Comparison of ENCODE assay signal across 23 cellular contexts in the genomic region with DNA sequence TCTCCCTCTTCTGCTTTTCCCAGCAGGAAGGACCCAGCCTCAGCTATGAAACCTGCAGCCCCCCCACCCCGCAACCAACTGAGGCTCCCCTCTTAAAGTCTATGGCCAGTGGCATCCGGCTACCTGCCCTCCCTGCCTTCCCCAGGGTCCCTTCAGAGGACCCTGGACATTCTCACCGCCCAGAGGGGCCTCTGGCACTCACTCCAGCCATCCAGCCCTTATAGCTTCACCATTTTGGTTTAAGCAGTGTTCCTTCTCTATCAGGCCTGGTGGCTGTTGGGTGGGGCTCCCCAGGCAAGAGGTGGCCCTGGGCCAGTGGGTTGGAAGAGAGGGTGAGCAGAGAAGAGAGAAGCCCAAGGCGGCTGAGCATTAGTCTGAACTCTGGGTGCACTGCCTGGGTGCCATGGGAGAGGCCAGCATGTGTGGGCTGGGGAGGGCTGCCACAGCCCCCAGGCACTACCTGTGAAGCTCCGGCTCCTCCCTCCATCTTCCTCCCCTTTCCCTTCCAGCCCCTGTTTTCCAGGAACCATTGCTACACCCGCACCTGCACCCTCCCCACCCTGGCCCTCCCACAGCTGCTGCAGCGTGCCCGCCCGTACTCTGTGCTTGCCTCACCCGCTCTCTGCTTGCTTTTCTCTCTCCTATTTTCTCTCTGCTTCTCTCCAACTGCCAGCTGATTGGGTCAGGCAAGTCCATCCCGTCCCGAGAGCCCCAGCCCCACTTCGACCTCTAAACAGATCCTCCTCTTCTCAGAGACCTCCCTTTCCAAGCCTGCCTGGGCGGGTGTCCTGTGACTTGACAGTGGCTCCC.
DNase-seq lines count a peak whose midpoint lies in the region; ATAC-seq, FAIRE-seq and TF ChIP-seq lines count a peak whose summit lies in the region.
"Had no signal": no experiment of that assay in that cellular context is flagged by ENCODE, and none has a peak within 500 bp of the region (broad histone marks: within the 10 kb centered on the region; RNA-seq: fewer than 3 reads in every experiment).

No MANE protein-coding gene starts in this region.

- no peak overlapping the region for H3K27ac Mint-ChIP-seq in endothelial cell (ENCODE audit: unreplicated experiment)
- H3K27ac Mint-ChIP-seq: stimulated activated effector memory CD8-positive, alpha-beta T cell treated with anti-CD3 and anti-CD28 coated beads, Interleukin-12 subunit alpha, Interleukin-12 subunit beta, amount 100 ng/mL, for 72 hours had no signal

- no peaks in the 10 kb centered on the region for H3K79me2 ChIP-seq in HepG2 (ENCODE audit: insufficient read depth, low read length)

- in situ Hi-C loops in HepG2 (cut with HindIII; ENCODE audit: extremely low pct_ligation_motif_present, low pct_unique_long_range_greater_than_20kb) = no loop called here

- no peak for FAIRE-seq in HepG2 (lab: Jason Lieb, UNC)
- FAIRE-seq: keratinocyte had no signal

- no peaks in the 10 kb centered on the region for H3K36me3 Mint-ChIP-seq in endothelial cell (ENCODE audit: low read depth, unreplicated experiment)
- H3K36me3 Mint-ChIP-seq: CD14-positive monocyte; stimulated activated effector memory CD8-positive, alpha-beta T cell treated with anti-CD3 and anti-CD28 coated beads, Interleukin-12 subunit alpha, Interleukin-12 subunit beta, amount 100 ng/mL, for 72 hours had no signal

- H3K36me3 ChIP-seq in right lobe of liver (no peaks in the 10 kb centered on the region), HepG2 (replicated peaks in 1 of 2; ENCODE audit: control insufficient read depth in 1 of 2, insufficient read depth in 2 of 2, low read length in 2 of 2) (no peaks in the 10 kb centered on the region), mucosa of descending colon (ENCODE audit: low read depth) (no peaks in the 10 kb centered on the region)
- H3K36me3 ChIP-seq: gastroesophageal sphincter, neutrophil, uterus had no signal

- TF ChIP-seq RAD21 in HepG2 (CRISPR knock-in tag; IDR thresholded peaks at IDR 0.05) = no peak

- TF ChIP-seq POLR2A in right lobe of liver (IDR thresholded peaks at IDR 0.05) = no peak
- no peak for TF ChIP-seq POLR2A in HepG2 (IDR thresholded peaks at IDR 0.05; ENCODE audit: insufficient read depth in 1 of 2, low read depth in 2 of 2, low read length in 2 of 2)

- H3K9me3 Mint-ChIP-seq in endothelial cell (ENCODE audit: unreplicated experiment) = no peaks in the 10 kb centered on the region
- H3K9me3 Mint-ChIP-seq: CD14-positive monocyte; stimulated activated effector memory CD8-positive, alpha-beta T cell treated with anti-CD3 and anti-CD28 coated beads, Interleukin-12 subunit alpha, Interleukin-12 subunit beta, amount 100 ng/mL, for 72 hours had no signal

- POLR2A ChIA-PET in HepG2 (lab: Yijun Ruan, JAX) = no interaction called here

- 82% methylated on average over 8 of the region's 14 CpGs for WGBS in right lobe of liver (ENCODE audit: insufficient coverage, low coverage, low lambda C conversion rate, missing lambda C conversion rate)
- WGBS in HepG2 (ENCODE audit: low lambda C conversion rate) = 56% methylated on average over 12 of the region's 14 CpGs

- H3K9me3 ChIP-seq in right lobe of liver (no peaks in the 10 kb centered on the region), HepG2 (ENCODE audit: low read length) (no peaks in the 10 kb centered on the region), mucosa of descending colon (no peaks in the 10 kb centered on the region)
- H3K9me3 ChIP-seq: body of pancreas, gastroesophageal sphincter, neutrophil, uterus had no signal

- no peaks in the 10 kb centered on the region for H3K4me1 Mint-ChIP-seq in endothelial cell (ENCODE audit: unreplicated experiment)

- no peaks in the 10 kb centered on the region for H4K20me1 ChIP-seq in HepG2 (ENCODE audit: insufficient read depth, low read length)

- BruUV-seq in HepG2 (replicated peaks; lab: Mats Ljungman, UMichigan) = no TSS peak

- CTCF ChIA-PET in HepG2 (lab: Yijun Ruan, JAX; ENCODE audit: low intra/inter-chr PET ratio, low total read pairs) = interaction anchor here (1.5 kb wide), 1 partner anchor 332 kb away, joined by 5 read pairs; no protein-coding TSS in a partner anchor

- H3K4me2 ChIP-seq in HepG2 (ENCODE audit: low read depth, low read length) = no peak overlapping the region

- peaks cover 4% of the 10 kb centered on the region for H3K27me3 Mint-ChIP-seq in endothelial cell (ENCODE audit: unreplicated experiment)

- TF ChIP-seq EP300 in HepG2 (IDR thresholded peaks at IDR 0.05; ENCODE audit: low read depth in 2 of 2, low read length in 2 of 2) = no peak
- TF ChIP-seq EP300 in HepG2 (CRISPR knock-in tag; IDR thresholded peaks at IDR 0.05; ENCODE audit: borderline replicate concordance) = no peak

- no peak overlapping the region for H2AFZ ChIP-seq in HepG2 (ENCODE audit: low read length)

- TF ChIP-seq CTCF in right lobe of liver (IDR thresholded peaks at IDR 0.05) (no peak), HepG2 (CRISPR knock-in tag; IDR thresholded peaks at IDR 0.05) (no peak), coronary artery (IDR thresholded peaks at IDR 0.05) (no peak), mucosa of descending colon (IDR thresholded peaks at IDR 0.05) (no peak), endothelial cell (IDR thresholded peaks at IDR 0.05; ENCODE audit: unreplicated experiment) (no peak)

- H3K27me3 ChIP-seq in right lobe of liver = no peaks in the 10 kb centered on the region
- no peaks in the 10 kb centered on the region; a peak in 2 of 5 replicates for H3K27me3 ChIP-seq in HepG2 (ENCODE audit: control insufficient read depth in 1 of 2, insufficient read depth in 2 of 2, low read length in 2 of 2)
- H3K27me3 ChIP-seq: body of pancreas, neutrophil, uterus had no signal

- no peak overlapping the region for H3K9ac ChIP-seq in HepG2 (ENCODE audit: insufficient read depth, low read depth, low read length)

- H3K27ac ChIP-seq in right lobe of liver (no peak overlapping the region), HepG2 (ENCODE audit: extremely low read length, insufficient read depth, low read length) (no peak overlapping the region), coronary artery (no peak overlapping the region)
- H3K27ac ChIP-seq: gastroesophageal sphincter, neutrophil, RWPE1, uterus had no signal

- H3K4me1 ChIP-seq in right lobe of liver (no peaks in the 10 kb centered on the region), HepG2 (ENCODE audit: insufficient read depth, low read length) (peaks cover 7% of the 10 kb centered on the region; the same call in 1 of the 2 replicates), mucosa of descending colon (ENCODE audit: low read depth) (peaks cover 4% of the 10 kb centered on the region)
- H3K4me1 ChIP-seq: body of pancreas, uterus had no signal

- H3K4me3 Mint-ChIP-seq in endothelial cell (ENCODE audit: unreplicated experiment) = no peak overlapping the region
- H3K4me3 Mint-ChIP-seq: CD14-positive monocyte had no signal

- peak in 2 of 3 donors; percentile 40 to 43 for DNase-seq in right lobe of liver
- DNase-seq in HepG2 (ENCODE audit: low spot score) = no peak
- DNase-seq in coronary artery (ENCODE audit: low spot score) = peak; percentile 60
- DNase-seq in mucosa of descending colon = peak in 2 of 3 donors; percentile 49 to 61
- no peak for DNase-seq in hippocampal formation (lab: John Stamatoyannopoulos, UW)
- DNase-seq in endothelial cell (ENCODE audit: low spot score) = no peak
- DNase-seq: activated CD4-positive, alpha-beta T cell treated with anti-CD3 and anti-CD28 coated beads, Interleukin-2, amount 50 U/mL, for 1 hour; body of pancreas; NCI-H1092; NCI-H2029 treated with DMSO at 0.1 percent for 48 hours; NCI-H226; NCI-H748 treated with DMSO at 0.1 percent for 48 hours; stimulated activated CD4-positive, alpha-beta T cell treated with anti-CD3 and anti-CD28 coated beads, Interleukin-1b, Interleukin-23, amount 100 ng/mL, for 48 hours; substantia nigra; T-helper 2 cell; uterus had no signal

- ATAC-seq in right lobe of liver (no peak), HepG2 (no peak), mucosa of descending colon (peak; percentile 65), GM21619 (IDR thresholded peaks at IDR 0.05; ENCODE audit: unreplicated experiment) (no peak)
- ATAC-seq: body of pancreas; gastroesophageal sphincter; stimulated activated effector memory CD8-positive, alpha-beta T cell treated with anti-CD3 and anti-CD28 coated beads, Interleukin-12 subunit alpha, Interleukin-12 subunit beta, amount 100 ng/mL, for 72 hours had no signal

- intact Hi-C loops in right lobe of liver (cut with DNase I) = no loop called here
- intact Hi-C loops in HepG2 (cut with micrococcal nuclease; ENCODE audit: unreplicated experiment) = no loop called here
- intact Hi-C loops in mucosa of descending colon (cut with DNase I, micrococcal nuclease) = no loop called here

- no peak overlapping the region for H3K4me3 ChIP-seq in right lobe of liver
- H3K4me3 ChIP-seq in HepG2 (replicated peaks in 1 of 3; ENCODE audit: insufficient read depth in 1 of 3, low read depth in 2 of 3, low read length in 3 of 3) = no peak overlapping the region
- H3K4me3 ChIP-seq in coronary artery = no peak overlapping the region
- H3K4me3 ChIP-seq in mucosa of descending colon = no peak overlapping the region
- H3K4me3 ChIP-seq: body of pancreas, gastroesophageal sphincter, uterus had no signal

TF ChIP-seq in HepG2, 621 proteins besides CTCF, POLR2A, EP300 and RAD21 (continues in another document):
- no peak for TF ChIP-seq MEIS1 (CRISPR knock-in tag; IDR thresholded peaks at IDR 0.05; ENCODE audit: borderline replicate concordance)
- TF ChIP-seq ZNF777 (CRISPR knock-in tag; IDR thresholded peaks at IDR 0.05) = no peak
- TF ChIP-seq, protein P1, sequence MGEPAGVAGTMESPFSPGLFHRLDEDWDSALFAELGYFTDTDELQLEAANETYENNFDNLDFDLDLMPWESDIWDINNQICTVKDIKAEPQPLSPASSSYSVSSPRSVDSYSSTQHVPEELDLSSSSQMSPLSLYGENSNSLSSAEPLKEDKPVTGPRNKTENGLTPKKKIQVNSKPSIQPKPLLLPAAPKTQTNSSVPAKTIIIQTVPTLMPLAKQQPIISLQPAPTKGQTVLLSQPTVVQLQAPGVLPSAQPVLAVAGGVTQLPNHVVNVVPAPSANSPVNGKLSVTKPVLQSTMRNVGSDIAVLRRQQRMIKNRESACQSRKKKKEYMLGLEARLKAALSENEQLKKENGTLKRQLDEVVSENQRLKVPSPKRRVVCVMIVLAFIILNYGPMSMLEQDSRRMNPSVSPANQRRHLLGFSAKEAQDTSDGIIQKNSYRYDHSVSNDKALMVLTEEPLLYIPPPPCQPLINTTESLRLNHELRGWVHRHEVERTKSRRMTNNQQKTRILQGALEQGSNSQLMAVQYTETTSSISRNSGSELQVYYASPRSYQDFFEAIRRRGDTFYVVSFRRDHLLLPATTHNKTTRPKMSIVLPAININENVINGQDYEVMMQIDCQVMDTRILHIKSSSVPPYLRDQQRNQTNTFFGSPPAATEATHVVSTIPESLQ (CRISPR knock-in tag; conservative IDR thresholded peaks at IDR 0.05) = no peak
- TF ChIP-seq GATA4 (IDR thresholded peaks at IDR 0.05; ENCODE audit: borderline replicate concordance, low read depth) = no peak
- TF ChIP-seq ZNF180 (CRISPR knock-in tag; IDR thresholded peaks at IDR 0.05; ENCODE audit: borderline replicate concordance, low read depth) = no peak
- TF ChIP-seq MED13 (CRISPR knock-in tag; IDR thresholded peaks at IDR 0.05) = no peak
- TF ChIP-seq ZBTB3 (CRISPR knock-in tag; IDR thresholded peaks at IDR 0.05; ENCODE audit: borderline replicate concordance, low read depth) = no peak

Comparison
In these comparisons a context has a peak if more than half of its experiments do, and no peak if none do; other contexts are left out.
1. DNase-seq: peak in right lobe of liver (2 of 3), coronary artery (single experiment) and mucosa of descending colon (2 of 3); none in HepG2 (single experiment), hippocampal formation (0 of 2) and endothelial cell (single experiment).